Comparison of ENCODE assay signal across 29 cellular contexts in genomic region chr1:53067886-53068285, GRCh38. TPM values are rescaled to one million over a fixed set of nuclear protein-coding genes. Genes with fewer than 3 reads are reported as not detected.
"Had no signal": no experiment of that assay in that cellular context is flagged by ENCODE, and none has a peak within 500 bp of the region (broad histone marks: within the 10 kb centered on the region; RNA-seq: fewer than 3 reads in every experiment).

No MANE protein-coding gene starts in this region.

- H3K4me3 ChIP-seq: esophagus muscularis mucosa, gastrocnemius medialis, heart left ventricle had no signal

- ATAC-seq: activated CD8-positive, alpha-beta memory T cell treated with anti-CD3 and anti-CD28 coated beads, Interleukin-2, amount 10 ng/mL, durations not matched to agents 7 days and 5 days; activated CD8-positive, alpha-beta T cell treated with anti-CD3 and anti-CD28 coated beads, Interleukin-2, amount 10 ng/mL, durations not matched to agents 7 days and 5 days; activated naive CD4-positive, alpha-beta T cell treated with anti-CD3 and anti-CD28 coated beads, Interleukin-2, amount 50 U/mL, for 72 hours; effector memory CD8-positive, alpha-beta T cell; foreskin keratinocyte had no signal

- DNase-seq: activated CD4-positive, alpha-beta T cell treated with anti-CD3 and anti-CD28 coated beads, Interleukin-2, amount 10 ng/mL, durations not matched to agents 24 days and 14 days; activated CD8-positive, alpha-beta T cell treated with anti-CD3 and anti-CD28 coated beads, Interleukin-2, amount 10 ng/mL, durations not matched to agents 7 days and 5 days; activated gamma-delta T cell; activated naive CD4-positive, alpha-beta T cell; activated naive CD4-positive, alpha-beta T cell treated with anti-CD3 and anti-CD28 coated beads, Interleukin-2, amount 10 ng/mL, durations not matched to agents 7 days and 5 days; activated naive CD8-positive, alpha-beta T cell treated with anti-CD3 and anti-CD28 coated beads, Interleukin-2, amount 10 ng/mL, durations not matched to agents 7 days and 5 days; activated T-cell treated with anti-CD3 and anti-CD28 coated beads, Interleukin-2, amount 50 U/mL, for 1 hour; amniotic stem cell; anterior cingulate cortex; brain microvascular endothelial cell; caudate nucleus; cortex of kidney; dermis blood vessel endothelial cell; effector CD4-positive, alpha-beta T cell; effector memory CD8-positive, alpha-beta T cell; erythroblast; foreskin keratinocyte; gastrocnemius medialis; glutamatergic neuron; T-helper 2 cell had no signal

- FAIRE-seq: astrocyte, colon had no signal

- H3K9me3 ChIP-seq: esophagus muscularis mucosa, gastrocnemius medialis, heart left ventricle had no signal

- H3K36me3 ChIP-seq: brain microvascular endothelial cell, gastrocnemius medialis had no signal

- H3K27ac ChIP-seq: brain microvascular endothelial cell, foreskin keratinocyte had no signal

- H3K4me1 ChIP-seq: foreskin keratinocyte, gastrocnemius medialis had no signal

RNA-seq across cellular contexts. Expression of gene PODN, which starts 5.9 kb away (rescaled TPM):
- total RNA-seq: activated CD4-positive, alpha-beta memory T cell treated with anti-CD3 and anti-CD28 coated beads for 36 hours; activated CD4-positive, alpha-beta T cell treated with anti-CD3 and anti-CD28 coated beads, Interleukin-2, amount 10 ng/mL, durations not matched to agents 24 days and 14 days; activated CD8-positive, alpha-beta memory T cell treated with anti-CD3 and anti-CD28 coated beads for 36 hours; activated CD8-positive, alpha-beta memory T cell treated with anti-CD3 and anti-CD28 coated beads, Interleukin-2, amount 10 ng/mL, durations not matched to agents 7 days and 5 days; activated CD8-positive, alpha-beta T cell treated with anti-CD3 and anti-CD28 coated beads, Interleukin-2, amount 10 ng/mL, durations not matched to agents 7 days and 5 days; activated naive CD4-positive, alpha-beta T cell treated with anti-CD3 and anti-CD28 coated beads, Interleukin-2, amount 50 U/mL, for 72 hours; dermis blood vessel endothelial cell; foreskin keratinocyte; T-helper 1 cell treated with Interleukin-12 subunit alpha and Interleukin-12 subunit beta and Interleukin-4 antibody, amounts not matched to agents 30 ng/mL and 1 ng/mL, for 36 hours had no signal
- polyA plus RNA-seq: foreskin keratinocyte had no signal
